In the genomic region with DNA sequence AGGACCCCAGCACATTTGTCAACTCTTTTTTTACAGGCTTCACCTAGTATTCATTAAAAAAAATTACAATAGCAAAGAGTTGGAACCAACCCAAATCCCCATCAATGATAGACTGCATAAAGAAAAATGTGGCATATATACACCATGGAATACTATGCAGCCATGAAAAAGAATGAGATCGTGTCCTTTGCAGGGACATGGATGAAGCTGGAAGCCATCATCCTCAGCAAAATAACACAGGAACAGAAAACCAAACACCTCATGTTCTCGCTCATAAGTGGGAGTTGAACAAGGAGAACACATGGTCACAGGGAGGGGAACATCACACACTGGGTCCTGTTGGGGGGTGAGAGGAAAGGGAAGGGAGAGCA, we compare ENCODE assay signal across 4 cellular contexts. TPM values are rescaled to one million over a fixed set of nuclear protein-coding genes. Genes with fewer than 3 reads are reported as not detected.
"Had no signal": no experiment of that assay in that cellular context is flagged by ENCODE, and none has a peak within 500 bp of the region (broad histone marks: within the 10 kb centered on the region; RNA-seq: fewer than 3 reads in every experiment).

No MANE protein-coding gene starts in this region.

RNA-seq across cellular contexts. Expression of gene ABCA8, which starts 11.4 kb away (rescaled TPM):
- total RNA-seq: OCI-LY7, PC-9, RPMI7951, SJCRH30 had no signal
